1 cellular context compared by ENCODE assay signal in the genomic region with DNA sequence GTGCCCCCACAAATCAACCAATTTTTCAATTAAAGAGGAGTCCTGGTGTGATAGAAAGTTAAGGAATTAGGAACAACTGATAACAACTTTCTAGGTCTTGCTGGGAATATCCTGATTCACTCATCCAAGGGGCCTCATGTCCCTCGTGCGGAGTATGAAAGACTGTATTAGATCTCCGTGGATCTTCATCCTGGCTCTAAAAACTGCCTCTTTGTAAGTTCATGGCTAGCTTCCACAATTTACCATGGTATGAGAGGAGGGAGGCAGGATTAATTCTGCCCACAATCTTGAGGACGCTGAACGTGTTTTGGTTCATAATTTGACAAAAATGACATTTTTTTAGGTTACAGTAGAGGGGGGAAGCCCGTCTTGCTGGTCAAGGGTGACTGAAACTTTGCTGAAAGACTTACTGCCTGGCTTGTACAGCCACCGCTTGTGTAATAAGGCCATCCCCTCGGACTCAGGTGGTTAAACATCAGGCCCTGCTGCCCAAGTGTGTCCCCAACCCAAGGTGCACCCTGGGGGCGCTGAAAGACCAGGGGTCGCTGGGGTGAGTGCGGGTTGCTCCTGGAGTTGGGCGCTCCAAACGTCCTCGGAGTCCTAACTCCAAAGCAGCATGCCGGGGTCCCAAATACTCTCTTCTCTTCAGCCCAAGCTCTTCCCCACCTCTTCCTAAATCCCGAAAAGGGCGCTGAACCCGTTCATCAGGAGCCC.
TF ChIP-seq lines count a peak whose summit lies in the region.

No MANE protein-coding gene starts in this region.

TF ChIP-seq in HepG2, 621 proteins besides CTCF, POLR2A, EP300 and RAD21 (continued from another document and continues in another):
- TF ChIP-seq, protein P1, sequence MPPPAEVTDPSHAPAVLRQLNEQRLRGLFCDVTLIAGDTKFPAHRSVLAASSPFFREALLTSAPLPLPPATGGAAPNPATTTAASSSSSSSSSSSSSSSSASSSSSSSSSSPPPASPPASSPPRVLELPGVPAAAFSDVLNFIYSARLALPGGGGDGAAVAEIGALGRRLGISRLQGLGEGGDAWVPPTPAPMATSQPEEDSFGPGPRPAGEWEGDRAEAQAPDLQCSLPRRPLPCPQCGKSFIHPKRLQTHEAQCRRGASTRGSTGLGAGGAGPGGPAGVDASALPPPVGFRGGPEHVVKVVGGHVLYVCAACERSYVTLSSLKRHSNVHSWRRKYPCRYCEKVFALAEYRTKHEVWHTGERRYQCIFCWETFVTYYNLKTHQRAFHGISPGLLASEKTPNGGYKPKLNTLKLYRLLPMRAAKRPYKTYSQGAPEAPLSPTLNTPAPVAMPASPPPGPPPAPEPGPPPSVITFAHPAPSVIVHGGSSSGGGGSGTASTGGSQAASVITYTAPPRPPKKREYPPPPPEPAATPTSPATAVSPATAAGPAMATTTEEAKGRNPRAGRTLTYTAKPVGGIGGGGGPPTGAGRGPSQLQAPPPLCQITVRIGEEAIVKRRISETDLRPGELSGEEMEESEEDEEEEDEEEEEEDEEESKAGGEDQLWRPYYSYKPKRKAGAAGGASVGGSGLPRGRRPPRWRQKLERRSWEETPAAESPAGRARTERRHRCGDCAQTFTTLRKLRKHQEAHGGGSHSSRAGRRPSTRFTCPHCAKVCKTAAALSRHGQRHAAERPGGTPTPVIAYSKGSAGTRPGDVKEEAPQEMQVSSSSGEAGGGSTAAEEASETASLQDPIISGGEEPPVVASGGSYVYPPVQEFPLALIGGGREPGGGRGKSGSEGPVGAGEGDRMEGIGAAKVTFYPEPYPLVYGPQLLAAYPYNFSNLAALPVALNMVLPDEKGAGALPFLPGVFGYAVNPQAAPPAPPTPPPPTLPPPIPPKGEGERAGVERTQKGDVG (CRISPR knock-in tag; IDR thresholded peaks at IDR 0.05; ENCODE audit: borderline replicate concordance), result no peak
- TF ChIP-seq ZNF510 (CRISPR knock-in tag; IDR thresholded peaks at IDR 0.05; ENCODE audit: low read depth) (no peak), ZNF570 (CRISPR knock-in tag; IDR thresholded peaks at IDR 0.05; ENCODE audit: borderline replicate concordance) (no peak), ZFP37 (CRISPR knock-in tag; IDR thresholded peaks at IDR 0.05; ENCODE audit: borderline replicate concordance) (no peak), GPN1 (CRISPR knock-in tag; IDR thresholded peaks at IDR 0.05; ENCODE audit: borderline replicate concordance) (no peak), SETDB1 (CRISPR knock-in tag; IDR thresholded peaks at IDR 0.05; ENCODE audit: borderline replicate concordance) (no peak), HOXA7 (CRISPR knock-in tag; IDR thresholded peaks at IDR 0.05) (no peak), ZNF616 (CRISPR knock-in tag; IDR thresholded peaks at IDR 0.05; ENCODE audit: low read depth) (no peak), CEBPG (CRISPR knock-in tag; IDR thresholded peaks at IDR 0.05) (peak; percentile 66), SRSF4 (IDR thresholded peaks at IDR 0.05; ENCODE audit: low read depth, low read length, poor library complexity, severe bottlenecking) (no peak), ZNF263 (CRISPR knock-in tag; IDR thresholded peaks at IDR 0.05) (no peak), CC2D1A (CRISPR knock-in tag; IDR thresholded peaks at IDR 0.05) (no peak), ZNF564 (CRISPR knock-in tag; IDR thresholded peaks at IDR 0.05) (no peak; the same call in 1 of the 2 replicates), ZNF10 (CRISPR knock-in tag; IDR thresholded peaks at IDR 0.05; ENCODE audit: borderline replicate concordance, low read depth) (no peak), SP5 (CRISPR knock-in tag; IDR thresholded peaks at IDR 0.05; ENCODE audit: borderline replicate concordance, low read depth) (no peak), NR2F1 (CRISPR knock-in tag; IDR thresholded peaks at IDR 0.05) (no peak), MAZ (IDR thresholded peaks at IDR 0.05; ENCODE audit: borderline replicate concordance, low read depth, low read length) (no peak), MAZ (CRISPR knock-in tag; IDR thresholded peaks at IDR 0.05; ENCODE audit: low read depth) (no peak), ZNF709 (CRISPR knock-in tag; IDR thresholded peaks at IDR 0.05) (0 out of 2 replicates have a peak, but pooled peaks have one; percentile 19), HNF4G (IDR thresholded peaks at IDR 0.05; ENCODE audit: borderline replicate concordance, low read depth, low read length) (no peak), HNF4G (CRISPR knock-in tag; IDR thresholded peaks at IDR 0.05; ENCODE audit: borderline replicate concordance, low read depth) (no peak), ZFYVE20 (CRISPR knock-in tag; IDR thresholded peaks at IDR 0.05; ENCODE audit: borderline replicate concordance, low read depth) (no peak), NFYC (CRISPR knock-in tag; IDR thresholded peaks at IDR 0.05) (no peak), ELF4 (CRISPR knock-in tag; IDR thresholded peaks at IDR 0.05; ENCODE audit: borderline replicate concordance) (0 out of 2 replicates have a peak, but pooled peaks have one; percentile 26), CEBPB (IDR thresholded peaks at IDR 0.05; ENCODE audit: borderline replicate concordance, low read depth, low read length) (peak; percentile 45; the same call in 1 of the 2 replicates)
- TF ChIP-seq, protein P2, sequence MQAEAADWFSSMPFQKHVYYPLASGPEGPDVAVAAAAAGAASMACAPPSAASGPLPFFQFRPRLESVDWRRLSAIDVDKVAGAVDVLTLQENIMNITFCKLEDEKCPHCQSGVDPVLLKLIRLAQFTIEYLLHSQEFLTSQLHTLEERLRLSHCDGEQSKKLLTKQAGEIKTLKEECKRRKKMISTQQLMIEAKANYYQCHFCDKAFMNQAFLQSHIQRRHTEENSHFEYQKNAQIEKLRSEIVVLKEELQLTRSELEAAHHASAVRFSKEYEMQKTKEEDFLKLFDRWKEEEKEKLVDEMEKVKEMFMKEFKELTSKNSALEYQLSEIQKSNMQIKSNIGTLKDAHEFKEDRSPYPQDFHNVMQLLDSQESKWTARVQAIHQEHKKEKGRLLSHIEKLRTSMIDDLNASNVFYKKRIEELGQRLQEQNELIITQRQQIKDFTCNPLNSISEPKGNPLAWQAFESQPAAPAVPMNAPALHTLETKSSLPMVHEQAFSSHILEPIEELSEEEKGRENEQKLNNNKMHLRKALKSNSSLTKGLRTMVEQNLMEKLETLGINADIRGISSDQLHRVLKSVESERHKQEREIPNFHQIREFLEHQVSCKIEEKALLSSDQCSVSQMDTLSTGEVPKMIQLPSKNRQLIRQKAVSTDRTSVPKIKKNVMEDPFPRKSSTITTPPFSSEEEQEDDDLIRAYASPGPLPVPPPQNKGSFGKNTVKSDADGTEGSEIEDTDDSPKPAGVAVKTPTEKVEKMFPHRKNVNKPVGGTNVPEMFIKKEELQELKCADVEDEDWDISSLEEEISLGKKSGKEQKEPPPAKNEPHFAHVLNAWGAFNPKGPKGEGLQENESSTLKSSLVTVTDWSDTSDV (CRISPR knock-in tag; IDR thresholded peaks at IDR 0.05), result no peak
- TF ChIP-seq, protein P3, sequence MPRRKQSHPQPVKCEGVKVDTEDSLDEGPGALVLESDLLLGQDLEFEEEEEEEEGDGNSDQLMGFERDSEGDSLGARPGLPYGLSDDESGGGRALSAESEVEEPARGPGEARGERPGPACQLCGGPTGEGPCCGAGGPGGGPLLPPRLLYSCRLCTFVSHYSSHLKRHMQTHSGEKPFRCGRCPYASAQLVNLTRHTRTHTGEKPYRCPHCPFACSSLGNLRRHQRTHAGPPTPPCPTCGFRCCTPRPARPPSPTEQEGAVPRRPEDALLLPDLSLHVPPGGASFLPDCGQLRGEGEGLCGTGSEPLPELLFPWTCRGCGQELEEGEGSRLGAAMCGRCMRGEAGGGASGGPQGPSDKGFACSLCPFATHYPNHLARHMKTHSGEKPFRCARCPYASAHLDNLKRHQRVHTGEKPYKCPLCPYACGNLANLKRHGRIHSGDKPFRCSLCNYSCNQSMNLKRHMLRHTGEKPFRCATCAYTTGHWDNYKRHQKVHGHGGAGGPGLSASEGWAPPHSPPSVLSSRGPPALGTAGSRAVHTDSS (CRISPR knock-in tag; conservative IDR thresholded peaks at IDR 0.05), result no peak
- TF ChIP-seq, protein P4, sequence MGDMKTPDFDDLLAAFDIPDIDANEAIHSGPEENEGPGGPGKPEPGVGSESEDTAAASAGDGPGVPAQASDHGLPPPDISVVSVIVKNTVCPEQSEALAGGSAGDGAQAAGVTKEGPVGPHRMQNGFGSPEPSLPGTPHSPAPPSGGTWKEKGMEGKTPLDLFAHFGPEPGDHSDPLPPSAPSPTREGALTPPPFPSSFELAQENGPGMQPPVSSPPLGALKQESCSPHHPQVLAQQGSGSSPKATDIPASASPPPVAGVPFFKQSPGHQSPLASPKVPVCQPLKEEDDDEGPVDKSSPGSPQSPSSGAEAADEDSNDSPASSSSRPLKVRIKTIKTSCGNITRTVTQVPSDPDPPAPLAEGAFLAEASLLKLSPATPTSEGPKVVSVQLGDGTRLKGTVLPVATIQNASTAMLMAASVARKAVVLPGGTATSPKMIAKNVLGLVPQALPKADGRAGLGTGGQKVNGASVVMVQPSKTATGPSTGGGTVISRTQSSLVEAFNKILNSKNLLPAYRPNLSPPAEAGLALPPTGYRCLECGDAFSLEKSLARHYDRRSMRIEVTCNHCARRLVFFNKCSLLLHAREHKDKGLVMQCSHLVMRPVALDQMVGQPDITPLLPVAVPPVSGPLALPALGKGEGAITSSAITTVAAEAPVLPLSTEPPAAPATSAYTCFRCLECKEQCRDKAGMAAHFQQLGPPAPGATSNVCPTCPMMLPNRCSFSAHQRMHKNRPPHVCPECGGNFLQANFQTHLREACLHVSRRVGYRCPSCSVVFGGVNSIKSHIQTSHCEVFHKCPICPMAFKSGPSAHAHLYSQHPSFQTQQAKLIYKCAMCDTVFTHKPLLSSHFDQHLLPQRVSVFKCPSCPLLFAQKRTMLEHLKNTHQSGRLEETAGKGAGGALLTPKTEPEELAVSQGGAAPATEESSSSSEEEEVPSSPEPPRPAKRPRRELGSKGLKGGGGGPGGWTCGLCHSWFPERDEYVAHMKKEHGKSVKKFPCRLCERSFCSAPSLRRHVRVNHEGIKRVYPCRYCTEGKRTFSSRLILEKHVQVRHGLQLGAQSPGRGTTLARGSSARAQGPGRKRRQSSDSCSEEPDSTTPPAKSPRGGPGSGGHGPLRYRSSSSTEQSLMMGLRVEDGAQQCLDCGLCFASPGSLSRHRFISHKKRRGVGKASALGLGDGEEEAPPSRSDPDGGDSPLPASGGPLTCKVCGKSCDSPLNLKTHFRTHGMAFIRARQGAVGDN (CRISPR knock-in tag; IDR thresholded peaks at IDR 0.05), result no peak
- TF ChIP-seq, protein P5, sequence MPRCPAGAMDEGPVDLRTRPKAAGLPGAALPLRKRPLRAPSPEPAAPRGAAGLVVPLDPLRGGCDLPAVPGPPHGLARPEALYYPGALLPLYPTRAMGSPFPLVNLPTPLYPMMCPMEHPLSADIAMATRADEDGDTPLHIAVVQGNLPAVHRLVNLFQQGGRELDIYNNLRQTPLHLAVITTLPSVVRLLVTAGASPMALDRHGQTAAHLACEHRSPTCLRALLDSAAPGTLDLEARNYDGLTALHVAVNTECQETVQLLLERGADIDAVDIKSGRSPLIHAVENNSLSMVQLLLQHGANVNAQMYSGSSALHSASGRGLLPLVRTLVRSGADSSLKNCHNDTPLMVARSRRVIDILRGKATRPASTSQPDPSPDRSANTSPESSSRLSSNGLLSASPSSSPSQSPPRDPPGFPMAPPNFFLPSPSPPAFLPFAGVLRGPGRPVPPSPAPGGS (CRISPR knock-in tag; IDR thresholded peaks at IDR 0.05), result no peak
- TF ChIP-seq, protein P6, sequence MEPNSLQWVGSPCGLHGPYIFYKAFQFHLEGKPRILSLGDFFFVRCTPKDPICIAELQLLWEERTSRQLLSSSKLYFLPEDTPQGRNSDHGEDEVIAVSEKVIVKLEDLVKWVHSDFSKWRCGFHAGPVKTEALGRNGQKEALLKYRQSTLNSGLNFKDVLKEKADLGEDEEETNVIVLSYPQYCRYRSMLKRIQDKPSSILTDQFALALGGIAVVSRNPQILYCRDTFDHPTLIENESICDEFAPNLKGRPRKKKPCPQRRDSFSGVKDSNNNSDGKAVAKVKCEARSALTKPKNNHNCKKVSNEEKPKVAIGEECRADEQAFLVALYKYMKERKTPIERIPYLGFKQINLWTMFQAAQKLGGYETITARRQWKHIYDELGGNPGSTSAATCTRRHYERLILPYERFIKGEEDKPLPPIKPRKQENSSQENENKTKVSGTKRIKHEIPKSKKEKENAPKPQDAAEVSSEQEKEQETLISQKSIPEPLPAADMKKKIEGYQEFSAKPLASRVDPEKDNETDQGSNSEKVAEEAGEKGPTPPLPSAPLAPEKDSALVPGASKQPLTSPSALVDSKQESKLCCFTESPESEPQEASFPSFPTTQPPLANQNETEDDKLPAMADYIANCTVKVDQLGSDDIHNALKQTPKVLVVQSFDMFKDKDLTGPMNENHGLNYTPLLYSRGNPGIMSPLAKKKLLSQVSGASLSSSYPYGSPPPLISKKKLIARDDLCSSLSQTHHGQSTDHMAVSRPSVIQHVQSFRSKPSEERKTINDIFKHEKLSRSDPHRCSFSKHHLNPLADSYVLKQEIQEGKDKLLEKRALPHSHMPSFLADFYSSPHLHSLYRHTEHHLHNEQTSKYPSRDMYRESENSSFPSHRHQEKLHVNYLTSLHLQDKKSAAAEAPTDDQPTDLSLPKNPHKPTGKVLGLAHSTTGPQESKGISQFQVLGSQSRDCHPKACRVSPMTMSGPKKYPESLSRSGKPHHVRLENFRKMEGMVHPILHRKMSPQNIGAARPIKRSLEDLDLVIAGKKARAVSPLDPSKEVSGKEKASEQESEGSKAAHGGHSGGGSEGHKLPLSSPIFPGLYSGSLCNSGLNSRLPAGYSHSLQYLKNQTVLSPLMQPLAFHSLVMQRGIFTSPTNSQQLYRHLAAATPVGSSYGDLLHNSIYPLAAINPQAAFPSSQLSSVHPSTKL (CRISPR knock-in tag; IDR thresholded peaks at IDR 0.05), result peak; percentile 33; the same call in 1 of the 2 replicates
- TF ChIP-seq, protein P7, sequence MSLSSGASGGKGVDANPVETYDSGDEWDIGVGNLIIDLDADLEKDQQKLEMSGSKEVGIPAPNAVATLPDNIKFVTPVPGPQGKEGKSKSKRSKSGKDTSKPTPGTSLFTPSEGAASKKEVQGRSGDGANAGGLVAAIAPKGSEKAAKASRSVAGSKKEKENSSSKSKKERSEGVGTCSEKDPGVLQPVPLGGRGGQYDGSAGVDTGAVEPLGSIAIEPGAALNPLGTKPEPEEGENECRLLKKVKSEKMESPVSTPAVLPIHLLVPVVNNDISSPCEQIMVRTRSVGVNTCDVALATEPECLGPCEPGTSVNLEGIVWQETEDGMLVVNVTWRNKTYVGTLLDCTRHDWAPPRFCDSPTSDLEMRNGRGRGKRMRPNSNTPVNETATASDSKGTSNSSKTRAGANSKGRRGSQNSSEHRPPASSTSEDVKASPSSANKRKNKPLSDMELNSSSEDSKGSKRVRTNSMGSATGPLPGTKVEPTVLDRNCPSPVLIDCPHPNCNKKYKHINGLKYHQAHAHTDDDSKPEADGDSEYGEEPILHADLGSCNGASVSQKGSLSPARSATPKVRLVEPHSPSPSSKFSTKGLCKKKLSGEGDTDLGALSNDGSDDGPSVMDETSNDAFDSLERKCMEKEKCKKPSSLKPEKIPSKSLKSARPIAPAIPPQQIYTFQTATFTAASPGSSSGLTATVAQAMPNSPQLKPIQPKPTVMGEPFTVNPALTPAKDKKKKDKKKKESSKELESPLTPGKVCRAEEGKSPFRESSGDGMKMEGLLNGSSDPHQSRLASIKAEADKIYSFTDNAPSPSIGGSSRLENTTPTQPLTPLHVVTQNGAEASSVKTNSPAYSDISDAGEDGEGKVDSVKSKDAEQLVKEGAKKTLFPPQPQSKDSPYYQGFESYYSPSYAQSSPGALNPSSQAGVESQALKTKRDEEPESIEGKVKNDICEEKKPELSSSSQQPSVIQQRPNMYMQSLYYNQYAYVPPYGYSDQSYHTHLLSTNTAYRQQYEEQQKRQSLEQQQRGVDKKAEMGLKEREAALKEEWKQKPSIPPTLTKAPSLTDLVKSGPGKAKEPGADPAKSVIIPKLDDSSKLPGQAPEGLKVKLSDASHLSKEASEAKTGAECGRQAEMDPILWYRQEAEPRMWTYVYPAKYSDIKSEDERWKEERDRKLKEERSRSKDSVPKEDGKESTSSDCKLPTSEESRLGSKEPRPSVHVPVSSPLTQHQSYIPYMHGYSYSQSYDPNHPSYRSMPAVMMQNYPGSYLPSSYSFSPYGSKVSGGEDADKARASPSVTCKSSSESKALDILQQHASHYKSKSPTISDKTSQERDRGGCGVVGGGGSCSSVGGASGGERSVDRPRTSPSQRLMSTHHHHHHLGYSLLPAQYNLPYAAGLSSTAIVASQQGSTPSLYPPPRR (CRISPR knock-in tag; IDR thresholded peaks at IDR 0.05; ENCODE audit: borderline replicate concordance), result no peak
